In genomic region chr2:37284386-37284785, GRCh38 we compare ENCODE assay signal across 20 cellular contexts.
"Had no signal": no experiment of that assay in that cellular context is flagged by ENCODE, and none has a peak within 500 bp of the region (broad histone marks: within the 10 kb centered on the region; RNA-seq: fewer than 3 reads in every experiment).

No MANE protein-coding gene starts in this region.

- H3K9me3 Mint-ChIP-seq: activated CD4-positive, alpha-beta memory T cell treated with anti-CD3 and anti-CD28 coated beads, Interleukin-2, amount 10 ng/mL, durations not matched to agents 7 days and 5 days; activated naive CD8-positive, alpha-beta T cell treated with anti-CD3 and anti-CD28 coated beads for 36 hours; mesothelial cell of epicardium; nephron; stimulated activated naive CD8-positive, alpha-beta T cell treated with anti-CD3 and anti-CD28 coated beads, Interleukin-15, Interleukin-2, amounts not matched to agents 100 ng/mL and 50 ng/mL, for 24 hours; T-cell; WTC11 had no signal

- H3K4me1 ChIP-seq: tibial nerve had no signal

- H3K27me3 ChIP-seq: tibial nerve had no signal

- DNase-seq: activated CD4-positive, alpha-beta memory T cell treated with anti-CD3 and anti-CD28 coated beads, Interleukin-2, amount 10 ng/mL, durations not matched to agents 7 days and 5 days; activated CD4-positive, alpha-beta T cell treated with anti-CD3 and anti-CD28 coated beads for 4 hours; activated CD8-positive, alpha-beta memory T cell treated with anti-CD3 and anti-CD28 coated beads, Interleukin-2, amount 10 ng/mL, durations not matched to agents 7 days and 5 days; activated naive CD4-positive, alpha-beta T cell; activated naive CD8-positive, alpha-beta T cell treated with anti-CD3 and anti-CD28 coated beads for 36 hours; amygdala; caudate nucleus; hypothalamus; posterior cingulate gyrus; retina; stimulated activated CD4-positive, alpha-beta T cell treated with anti-CD3 and anti-CD28 coated beads, Interleukin-2, amount 100 ng/mL, for 48 hours; T-cell had no signal

- H3K27ac ChIP-seq: tibial nerve had no signal

- H3K27ac Mint-ChIP-seq: activated CD4-positive, alpha-beta memory T cell treated with anti-CD3 and anti-CD28 coated beads, Interleukin-2, amount 10 ng/mL, durations not matched to agents 7 days and 5 days; activated CD8-positive, alpha-beta memory T cell treated with anti-CD3 and anti-CD28 coated beads, Interleukin-2, amount 10 ng/mL, durations not matched to agents 7 days and 5 days; activated naive CD8-positive, alpha-beta T cell treated with anti-CD3 and anti-CD28 coated beads for 36 hours; mesothelial cell of epicardium; nephron; stimulated activated naive CD8-positive, alpha-beta T cell treated with anti-CD3 and anti-CD28 coated beads, Interleukin-15, Interleukin-2, amounts not matched to agents 100 ng/mL and 50 ng/mL, for 24 hours; T-cell; WTC11 had no signal

- H3K4me3 ChIP-seq: coronary artery, lung, tibial nerve had no signal

- H3K9me3 ChIP-seq: tibial nerve had no signal

- H3K27me3 Mint-ChIP-seq: activated CD4-positive, alpha-beta memory T cell treated with anti-CD3 and anti-CD28 coated beads, Interleukin-2, amount 10 ng/mL, durations not matched to agents 7 days and 5 days; activated CD8-positive, alpha-beta memory T cell treated with anti-CD3 and anti-CD28 coated beads, Interleukin-2, amount 10 ng/mL, durations not matched to agents 7 days and 5 days; activated naive CD8-positive, alpha-beta T cell treated with anti-CD3 and anti-CD28 coated beads for 36 hours; stimulated activated naive CD8-positive, alpha-beta T cell treated with anti-CD3 and anti-CD28 coated beads, Interleukin-15, Interleukin-2, amounts not matched to agents 100 ng/mL and 50 ng/mL, for 24 hours; T-cell had no signal

- H3K4me1 Mint-ChIP-seq: activated CD4-positive, alpha-beta memory T cell treated with anti-CD3 and anti-CD28 coated beads, Interleukin-2, amount 10 ng/mL, durations not matched to agents 7 days and 5 days; activated CD8-positive, alpha-beta memory T cell treated with anti-CD3 and anti-CD28 coated beads, Interleukin-2, amount 10 ng/mL, durations not matched to agents 7 days and 5 days; T-cell; WTC11 had no signal

- H3K4me3 Mint-ChIP-seq: activated CD4-positive, alpha-beta memory T cell treated with anti-CD3 and anti-CD28 coated beads, Interleukin-2, amount 10 ng/mL, durations not matched to agents 7 days and 5 days; activated CD8-positive, alpha-beta memory T cell treated with anti-CD3 and anti-CD28 coated beads, Interleukin-2, amount 10 ng/mL, durations not matched to agents 7 days and 5 days; activated naive CD8-positive, alpha-beta T cell treated with anti-CD3 and anti-CD28 coated beads for 36 hours; mesothelial cell of epicardium; nephron; stimulated activated naive CD8-positive, alpha-beta T cell treated with anti-CD3 and anti-CD28 coated beads, Interleukin-15, Interleukin-2, amounts not matched to agents 100 ng/mL and 50 ng/mL, for 24 hours; T-cell; WTC11 had no signal

- FAIRE-seq: keratinocyte had no signal
